1 cellular context compared by ENCODE assay signal in the genomic region with DNA sequence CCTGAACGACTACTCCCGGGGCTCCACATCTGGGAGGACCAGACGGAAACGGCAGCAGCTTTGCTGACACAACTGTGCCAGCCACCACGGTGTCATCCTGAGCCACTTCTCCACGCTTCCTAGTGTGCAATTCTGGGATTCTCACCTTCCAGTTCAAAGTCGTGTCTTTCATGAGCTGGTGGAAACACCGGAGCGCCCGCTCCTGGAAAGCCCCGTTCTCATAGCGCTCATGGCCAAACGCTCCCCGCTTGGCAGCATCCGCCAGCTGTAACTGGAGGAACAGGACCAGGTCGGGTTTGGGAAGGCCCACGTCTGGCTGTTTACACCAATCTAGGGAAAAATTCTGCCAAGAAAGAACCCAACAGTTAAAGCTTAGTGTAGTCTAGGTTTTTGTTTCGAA.
TF ChIP-seq lines count a peak whose summit lies in the region.

No MANE protein-coding gene starts in this region.

TF ChIP-seq in K562, 482 proteins besides CTCF, POLR2A, EP300 and RAD21:
- no peak for TF ChIP-seq HNRNPLL (IDR thresholded peaks at IDR 0.05; ENCODE audit: low read depth, low read length, poor library complexity, severe bottlenecking)
- TF ChIP-seq ZNF121 (CRISPR knock-in tag; conservative IDR thresholded peaks at IDR 0.05): no peak
- TF ChIP-seq KDM2B (CRISPR knock-in tag; IDR thresholded peaks at IDR 0.05): no peak
- TF ChIP-seq POLR2G (IDR thresholded peaks at IDR 0.05; ENCODE audit: low read depth, low read length): 0 out of 2 replicates have a peak, but pooled peaks have one; percentile 6
- no peak for TF ChIP-seq ZBTB7A (IDR thresholded peaks at IDR 0.05; ENCODE audit: borderline replicate concordance, control insufficient read depth, low read depth, low read length)
- no peak for TF ChIP-seq ZNF75A (CRISPR knock-in tag; IDR thresholded peaks at IDR 0.05)
- TF ChIP-seq BRF1 (IDR thresholded peaks at IDR 0.05; ENCODE audit: borderline replicate concordance, extremely low read depth, insufficient read length): no peak
- TF ChIP-seq ESRRA (IDR thresholded peaks at IDR 0.05; ENCODE audit: borderline replicate concordance, low read depth): no peak
